ENCODE assay signal across 23 cellular contexts in the genomic region with DNA sequence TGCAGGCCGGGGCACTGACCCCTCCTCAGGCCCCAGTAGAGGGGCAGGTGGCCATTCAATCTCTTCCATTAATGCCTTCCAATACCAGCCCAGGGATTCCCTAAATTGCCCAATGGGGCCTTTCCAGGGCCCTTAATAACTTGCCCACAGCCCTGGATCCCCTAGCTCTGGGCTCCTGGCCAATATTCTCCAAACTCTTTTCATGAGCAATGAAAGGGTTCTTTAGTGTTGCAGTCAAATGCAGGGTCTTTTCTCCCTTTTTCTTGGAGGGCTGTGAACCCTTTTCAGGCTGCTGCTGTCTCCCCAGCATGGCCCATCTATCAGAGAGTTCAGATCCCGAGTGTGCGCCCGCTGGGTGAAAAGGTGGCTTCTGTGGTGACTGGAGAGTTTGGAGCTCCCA. TPM values are rescaled to one million over a fixed set of nuclear protein-coding genes. Genes with fewer than 3 reads are reported as not detected.
DNase-seq lines count a peak whose midpoint lies in the region; ATAC-seq and TF ChIP-seq lines count a peak whose summit lies in the region.
"Had no signal": no experiment of that assay in that cellular context is flagged by ENCODE, and none has a peak within 500 bp of the region (broad histone marks: within the 10 kb centered on the region; RNA-seq: fewer than 3 reads in every experiment).

No MANE protein-coding gene starts in this region.

- H3K9me3 ChIP-seq in Loucy (ENCODE audit: insufficient read depth, low read depth, low read length) (no peaks in the 10 kb centered on the region), H9 (ENCODE audit: control insufficient read depth, low read depth, low read length) (no peaks in the 10 kb centered on the region)
- H3K9me3 ChIP-seq: gastroesophageal sphincter, mucosa of descending colon, psoas muscle had no signal

- peaks cover 5% of the 10 kb centered on the region for H3F3A ChIP-seq in Loucy (ENCODE audit: low read depth)

- no peaks in the 10 kb centered on the region for H4K20me1 ChIP-seq in Loucy (ENCODE audit: insufficient read depth, low read length, poor library complexity, severe bottlenecking)
- no peaks in the 10 kb centered on the region for H4K20me1 ChIP-seq in H9 (ENCODE audit: control insufficient read depth, insufficient read depth, insufficient read length)

- no peak overlapping the region for H3K56ac ChIP-seq in H9 (ENCODE audit: insufficient read length, low read depth, low read length)

- peaks cover 9% of the 10 kb centered on the region for H3K9me3 Mint-ChIP-seq in T-helper 1 cell treated with Interleukin-12 subunit alpha and Interleukin-12 subunit beta and Interleukin-4 antibody, amounts not matched to agents 30 μg/mL and 1 μg/mL, for 36 hours
- no peaks in the 10 kb centered on the region for H3K9me3 Mint-ChIP-seq in H9
- H3K9me3 Mint-ChIP-seq: type B pancreatic cell had no signal

- TF ChIP-seq CTCF in Loucy (conservative IDR thresholded peaks at IDR 0.05; ENCODE audit: low read length), result no peak
- TF ChIP-seq CTCF in H9 (conservative IDR thresholded peaks at IDR 0.05), result no peak

- no peaks in the 10 kb centered on the region for H3K79me1 ChIP-seq in H9 (ENCODE audit: insufficient read depth, low read depth, low read length, poor library complexity, severe bottlenecking)

- no peak overlapping the region for H2BK12ac ChIP-seq in H9 (ENCODE audit: insufficient read length, low read depth, low read length)

- no peak overlapping the region for H3K4me3 Mint-ChIP-seq in T-helper 1 cell treated with Interleukin-12 subunit alpha and Interleukin-12 subunit beta and Interleukin-4 antibody, amounts not matched to agents 30 μg/mL and 1 μg/mL, for 36 hours
- H3K4me3 Mint-ChIP-seq in H9, result no peak overlapping the region
- H3K4me3 Mint-ChIP-seq: type B pancreatic cell had no signal

- no peak overlapping the region for H2BK5ac ChIP-seq in H9 (ENCODE audit: insufficient read length, low read length)

- no peak for ATAC-seq in HG03457 (IDR thresholded peaks at IDR 0.05; ENCODE audit: unreplicated experiment)
- ATAC-seq: gastroesophageal sphincter, HepG2, left ventricle myocardium superior, mucosa of descending colon, psoas muscle, SK-N-SH treated with all-trans-retinoic acid at 6 μM for 48 hours had no signal

- H3K36me3 ChIP-seq in Loucy (ENCODE audit: insufficient read depth, low read length), result no peaks in the 10 kb centered on the region
- H3K36me3 ChIP-seq: gastroesophageal sphincter had no signal

- no peak overlapping the region for H4K5ac ChIP-seq in H9 (ENCODE audit: insufficient read length, low read depth, low read length)

- H2AFZ ChIP-seq in Loucy (ENCODE audit: low read length), result no peak overlapping the region; the same call in 1 of the 2 replicates
- H2AFZ ChIP-seq in H9 (ENCODE audit: low read length), result no peak overlapping the region

- peak overlapping the region; percentile 34 for H3K27ac Mint-ChIP-seq in T-helper 1 cell treated with Interleukin-12 subunit alpha and Interleukin-12 subunit beta and Interleukin-4 antibody, amounts not matched to agents 30 μg/mL and 1 μg/mL, for 36 hours
- no peak overlapping the region for H3K27ac Mint-ChIP-seq in H9
- H3K27ac Mint-ChIP-seq: type B pancreatic cell had no signal

- DNase-seq in T-helper 1 cell (no peak), medulla oblongata (ENCODE audit: extremely low spot score) (peak; percentile 56), putamen (ENCODE audit: low spot score) (peak; percentile 38), DMS53 treated with DMSO at 0.1 percent for 48 hours (lab: John Stamatoyannopoulos, UW; ENCODE audit: unreplicated experiment) (no peak), H9 (no peak)
- DNase-seq: activated T-cell treated with anti-CD3 and anti-CD28 coated beads for 4 hours; AML-193; amniotic stem cell; cortex of kidney; left ventricle myocardium superior; mucosa of descending colon; NCI-H1092; NCI-H187; psoas muscle; stimulated activated CD8-positive, alpha-beta memory T cell treated with anti-CD3 and anti-CD28 coated beads, Interleukin-4, amount 100 ng/mL, for 48 hours; T1000 had no signal

- H3K27ac ChIP-seq in H9 (ENCODE audit: insufficient read length, low read depth, low read length), result no peak overlapping the region
- H3K27ac ChIP-seq: gastroesophageal sphincter, psoas muscle had no signal

- H3K36me3 Mint-ChIP-seq in T-helper 1 cell treated with Interleukin-12 subunit alpha and Interleukin-12 subunit beta and Interleukin-4 antibody, amounts not matched to agents 30 μg/mL and 1 μg/mL, for 36 hours (ENCODE audit: low read depth), result peaks cover 9% of the 10 kb centered on the region
- H3K36me3 Mint-ChIP-seq in H9 (ENCODE audit: insufficient read depth in 1 of 3, low read depth in 3 of 3), result no peaks in the 10 kb centered on the region; a peak in 1 of 7 replicates
- H3K36me3 Mint-ChIP-seq: type B pancreatic cell had no signal

- no peak overlapping the region for H2BK20ac ChIP-seq in H9 (ENCODE audit: low read depth, low read length, poor library complexity, severe bottlenecking)

- no peak overlapping the region for H4K91ac ChIP-seq in H9 (ENCODE audit: insufficient read length, low read depth, low read length)

- no peak overlapping the region for H2BK15ac ChIP-seq in H9 (ENCODE audit: low read depth, low read length)

- no peaks in the 10 kb centered on the region for H3K27me3 ChIP-seq in Loucy (ENCODE audit: insufficient read depth, low read length, poor library complexity, severe bottlenecking)
- no peaks in the 10 kb centered on the region for H3K27me3 ChIP-seq in H9 (ENCODE audit: insufficient read depth, low read length)
- H3K27me3 ChIP-seq: gastroesophageal sphincter had no signal

- no peak overlapping the region for H3K18ac ChIP-seq in H9 (ENCODE audit: insufficient read length, low read depth, low read length)

- no peaks in the 10 kb centered on the region for H3K27me3 Mint-ChIP-seq in T-helper 1 cell treated with Interleukin-12 subunit alpha and Interleukin-12 subunit beta and Interleukin-4 antibody, amounts not matched to agents 30 μg/mL and 1 μg/mL, for 36 hours (ENCODE audit: low read depth)
- no peaks in the 10 kb centered on the region; the same call in none of the 2 replicates for H3K27me3 Mint-ChIP-seq in H9 (ENCODE audit: low read depth)

- H3K4me3 ChIP-seq in Loucy (ENCODE audit: low read length, poor library complexity, severe bottlenecking), result no peak overlapping the region
- H3K4me3 ChIP-seq: gastroesophageal sphincter, mucosa of descending colon, psoas muscle had no signal

- H3K4me2 ChIP-seq in Loucy (ENCODE audit: low read depth, low read length, poor library complexity, severe bottlenecking), result peak overlapping the region; percentile 85
- no peak overlapping the region for H3K4me2 ChIP-seq in H9 (ENCODE audit: insufficient read depth, insufficient read length, low read length)

- H3K14ac ChIP-seq in H9 (ENCODE audit: insufficient read depth, low read length), result no peak overlapping the region

- H3K9ac ChIP-seq in Loucy (ENCODE audit: low read depth, low read length, poor library complexity, severe bottlenecking) (peak overlapping the region; percentile 97), H9 (ENCODE audit: extremely low read depth, insufficient read length, low read length) (no peak overlapping the region)

- no peak overlapping the region for H3T11ph ChIP-seq in H9 (ENCODE audit: low read length)

- no peak overlapping the region for H2BK120ac ChIP-seq in H9 (ENCODE audit: low read depth, low read length, poor library complexity, severe bottlenecking)

- no peak overlapping the region for H4K8ac ChIP-seq in H9 (replicated peaks; ENCODE audit: insufficient read length, low read depth, low read length)

- H2AK5ac ChIP-seq in H9 (ENCODE audit: insufficient read length, low read length), result no peak overlapping the region

- H3K4me1 ChIP-seq in Loucy (ENCODE audit: insufficient read depth, low read length, poor library complexity, severe bottlenecking) (peaks cover 66% of the 10 kb centered on the region), H9 (ENCODE audit: insufficient read depth, low read length) (no peaks in the 10 kb centered on the region; the same call in 1 of the 2 replicates)
- H3K4me1 ChIP-seq: gastroesophageal sphincter had no signal

- H3K23me2 ChIP-seq in H9 (ENCODE audit: insufficient read length, low read depth, low read length, poor library complexity, severe bottlenecking), result no peaks in the 10 kb centered on the region

- H3K4ac ChIP-seq in H9 (ENCODE audit: low read depth, low read length), result no peak overlapping the region

- peaks cover 48% of the 10 kb centered on the region for H3K4me1 Mint-ChIP-seq in T-helper 1 cell treated with Interleukin-12 subunit alpha and Interleukin-12 subunit beta and Interleukin-4 antibody, amounts not matched to agents 30 μg/mL and 1 μg/mL, for 36 hours (ENCODE audit: low read depth)
- peaks cover 15 to 16% of the 10 kb centered on the region in 2 experiments for H3K4me1 Mint-ChIP-seq in H9

- no peaks in the 10 kb centered on the region for H3K9me2 ChIP-seq in Loucy (replicated peaks; ENCODE audit: low read depth, low read length)

- WGBS in H9 (ENCODE audit: extremely low coverage, insufficient read length, low lambda C conversion rate), result no CpG with 5 or more reads among the region's 4 CpGs

- H3K23ac ChIP-seq in H9 (ENCODE audit: insufficient read length, low read depth, low read length), result no peak overlapping the region

- H3K79me2 ChIP-seq in Loucy (ENCODE audit: insufficient read depth, low read length) (peaks cover 15% of the 10 kb centered on the region), H9 (ENCODE audit: insufficient read depth, low read length) (no peaks in the 10 kb centered on the region)

RNA-seq across cellular contexts. Expression of a gene that starts 41.3 kb away (rescaled TPM):
- total RNA-seq in H9 (2021), result 1.1 and 1.9 TPM in 2 replicates

Comparison
In these comparisons a context has a peak if more than half of its experiments do, and no peak if none do; other contexts are left out.
1. DNase-seq: peak in medulla oblongata (single experiment) and putamen (single experiment); none in T-helper 1 cell (0 of 5), DMS53 treated with DMSO at 0.1 percent for 48 hours (single experiment) and H9 (single experiment).